8 cellular contexts compared by ENCODE assay signal in genomic region chr12:21527451-21528180, GRCh38. TPM values are rescaled to one million over a fixed set of nuclear protein-coding genes. Genes with fewer than 3 reads are reported as not detected.
A peak's percentile ranks its signal among the peaks of the same experiment; 100 is the strongest.
DNase-seq lines count a peak whose midpoint lies in the region; ATAC-seq and TF ChIP-seq lines count a peak whose summit lies in the region.

No MANE protein-coding gene starts in this region.

- H2AFZ ChIP-seq in fibroblast of lung (ENCODE audit: low read length): peak overlapping the region; percentile 40

- no peak overlapping the region for H3K27ac Mint-ChIP-seq in naive B cell

- no peak overlapping the region for H3K27ac ChIP-seq in fibroblast of lung (ENCODE audit: insufficient read depth, low read length)

- no peaks in the 10 kb centered on the region for H3K36me3 Mint-ChIP-seq in naive B cell

- TF ChIP-seq CTCF in BJ (IDR thresholded peaks at IDR 0.05; ENCODE audit: insufficient read depth, low read depth, low read length) (no peak), fibroblast of lung (conservative IDR thresholded peaks at IDR 0.05 in 1 of 2, IDR thresholded peaks at IDR 0.05 in 1 of 2; ENCODE audit: low read depth in 1 of 2, low read length in 2 of 2) (no peak)

- peaks cover 0 to 10% (median 3%) of the 10 kb centered on the region in 7 donors for H3K9me3 Mint-ChIP-seq in naive B cell

- no peaks in the 10 kb centered on the region for H4K20me1 ChIP-seq in fibroblast of lung (ENCODE audit: control insufficient read depth, extremely low read depth, insufficient read depth, low read length)

- H3K9ac ChIP-seq in fibroblast of lung (ENCODE audit: insufficient read depth, low read length): no peak overlapping the region

- ATAC-seq in GM19328 (IDR thresholded peaks at IDR 0.05; ENCODE audit: unreplicated experiment): peak; percentile 89
- ATAC-seq in HG03439 (IDR thresholded peaks at IDR 0.05; ENCODE audit: unreplicated experiment): peak; percentile 98
- peak; percentile 89 to 90 for ATAC-seq in naive B cell (ENCODE audit: low read depth in 2 of 2)
- ATAC-seq in stimulated activated naive CD8-positive, alpha-beta T cell treated with anti-CD3 and anti-CD28 coated beads, Interleukin-15, Interleukin-2, amounts not matched to agents 100 U/mL and 50 U/mL, for 24 hours: peak; percentile 96

- POLR2A ChIA-PET in BJ (lab: Charles Lee): no interaction called here

- CTCF ChIA-PET in BJ (lab: Yijun Ruan, JAX): no interaction called here

- H3K79me2 ChIP-seq in fibroblast of lung (ENCODE audit: control insufficient read depth, insufficient read depth, low read length): no peaks in the 10 kb centered on the region

- DNase-seq in BJ (ENCODE audit: low read depth) (no peak), NCI-H82 (lab: John Stamatoyannopoulos, UW) (peak; percentile 87), activated T-helper 1 cell treated with Interleukin-2 at 50 U/mL for 16 hours (ENCODE audit: low read depth) (peak; percentile 42), fibroblast of lung (ENCODE audit: low read depth in 2 of 2) (peak; percentile 49 to 60), naive B cell (peak; percentile 40)
- DNase-seq in stimulated activated naive CD8-positive, alpha-beta T cell treated with anti-CD3 and anti-CD28 coated beads, Interleukin-15, Interleukin-2, amounts not matched to agents 100 U/mL and 50 U/mL, for 24 hours: peak; percentile 71

- H3K4me1 Mint-ChIP-seq in naive B cell: peaks cover 0 to 10% (median 4%) of the 10 kb centered on the region in 3 donors

- peak overlapping the region; percentile 76 to 91 (median 86) for H3K4me3 Mint-ChIP-seq in naive B cell

- H3K4me2 ChIP-seq in fibroblast of lung (ENCODE audit: extremely low read depth, insufficient read depth, low read length): peak overlapping the region; percentile 91

- H3K36me3 ChIP-seq in BJ (ENCODE audit: control insufficient read depth, insufficient read depth, low read length): no peaks in the 10 kb centered on the region
- no peaks in the 10 kb centered on the region for H3K36me3 ChIP-seq in fibroblast of lung (ENCODE audit: control insufficient read depth, insufficient read depth, low read length)

- H3K27me3 Mint-ChIP-seq in naive B cell: peaks cover 32 to 42% (median 37%) of the 10 kb centered on the region in 3 donors

- no peaks in the 10 kb centered on the region for H3K9me3 ChIP-seq in fibroblast of lung (ENCODE audit: control insufficient read depth, insufficient read depth, low read depth, low read length)

- no peaks in the 10 kb centered on the region for H3K4me1 ChIP-seq in fibroblast of lung (ENCODE audit: control insufficient read depth, extremely low read depth, insufficient read depth, low read length)

- H3K27me3 ChIP-seq in BJ (ENCODE audit: control insufficient read depth, insufficient read depth, low read length): peaks cover 12% of the 10 kb centered on the region
- no peaks in the 10 kb centered on the region for H3K27me3 ChIP-seq in fibroblast of lung (ENCODE audit: control insufficient read depth, insufficient read depth, low read length)

- H3K4me3 ChIP-seq in BJ (ENCODE audit: low read depth, low read length) (peak overlapping the region; percentile 48), fibroblast of lung (replicated peaks in 1 of 4; ENCODE audit: control extremely low read depth in 1 of 4, insufficient read depth in 1 of 4, low read depth in 3 of 4, low read length in 4 of 4) (peak overlapping the region; percentile 47 to 74 (median 58))

RNA-seq across cellular contexts. Expression of gene SPX, which starts 1.5 kb away (rescaled TPM):
- 0.06 and 0.12 TPM in 2 replicates for polyA plus RNA-seq in BJ (2011; rRNA removed)
- polyA minus RNA-seq in BJ (2011; rRNA and poly(A)+ RNA removed): not detected in 2 replicates
- 0.50 and 1.3 TPM in 2 replicates for total RNA-seq in fibroblast of lung
- 0.17 and 0.75 TPM in 2 replicates for polyA plus RNA-seq in fibroblast of lung
- 0.08 and 0.31 TPM in 2 replicates for polyA plus RNA-seq in fibroblast of lung (2012)
- polyA minus RNA-seq in fibroblast of lung (ENCODE audit: low replicate concordance): not detected in 2 replicates
- under 1 TPM in 3 of 6 donors, not detected in 3; 0.47 to 0.65 (median 0.65) TPM for polyA plus RNA-seq in naive B cell (ENCODE audit: low read depth in 6 of 6)

RNA-seq across cellular contexts. Expression of gene GOLT1B, which starts 26.0 kb away (rescaled TPM):
- polyA plus RNA-seq in BJ (2011; rRNA removed) (76.7 and 119 TPM in 2 replicates), fibroblast of lung (45.4 and 56.8 TPM in 2 replicates), naive B cell (ENCODE audit: low read depth in 6 of 6) (10 to 100 TPM in 5 of 6 donors, 1 to 10 TPM in 1; 9.1 to 21.8 (median 19.7) TPM)
- polyA minus RNA-seq in BJ (2011; rRNA and poly(A)+ RNA removed): 12.2 and 19.4 TPM in 2 replicates
- total RNA-seq in fibroblast of lung: 38.8 and 41.3 TPM in 2 replicates
- polyA plus RNA-seq in fibroblast of lung (2012): 70.7 and 86.5 TPM in 2 replicates
- 2.8 and 8.1 TPM in 2 replicates for polyA minus RNA-seq in fibroblast of lung (ENCODE audit: low replicate concordance)

RNA-seq across cellular contexts. Expression of gene RECQL, which starts 26.2 kb away (rescaled TPM):
- polyA plus RNA-seq in BJ (2011; rRNA removed) (17.6 and 31.7 TPM in 2 replicates), fibroblast of lung (54.8 and 57.5 TPM in 2 replicates), naive B cell (ENCODE audit: low read depth in 6 of 6) (10 to 100 TPM; 25.0 to 77.3 (median 60.6) TPM)
- polyA minus RNA-seq in BJ (2011; rRNA and poly(A)+ RNA removed): 19.0 and 19.1 TPM in 2 replicates
- 62.6 and 79.9 TPM in 2 replicates for total RNA-seq in fibroblast of lung
- polyA plus RNA-seq in fibroblast of lung (2012): 46.5 and 48.1 TPM in 2 replicates
- polyA minus RNA-seq in fibroblast of lung (ENCODE audit: low replicate concordance): 5.4 and 6.2 TPM in 2 replicates
